In the genomic region with DNA sequence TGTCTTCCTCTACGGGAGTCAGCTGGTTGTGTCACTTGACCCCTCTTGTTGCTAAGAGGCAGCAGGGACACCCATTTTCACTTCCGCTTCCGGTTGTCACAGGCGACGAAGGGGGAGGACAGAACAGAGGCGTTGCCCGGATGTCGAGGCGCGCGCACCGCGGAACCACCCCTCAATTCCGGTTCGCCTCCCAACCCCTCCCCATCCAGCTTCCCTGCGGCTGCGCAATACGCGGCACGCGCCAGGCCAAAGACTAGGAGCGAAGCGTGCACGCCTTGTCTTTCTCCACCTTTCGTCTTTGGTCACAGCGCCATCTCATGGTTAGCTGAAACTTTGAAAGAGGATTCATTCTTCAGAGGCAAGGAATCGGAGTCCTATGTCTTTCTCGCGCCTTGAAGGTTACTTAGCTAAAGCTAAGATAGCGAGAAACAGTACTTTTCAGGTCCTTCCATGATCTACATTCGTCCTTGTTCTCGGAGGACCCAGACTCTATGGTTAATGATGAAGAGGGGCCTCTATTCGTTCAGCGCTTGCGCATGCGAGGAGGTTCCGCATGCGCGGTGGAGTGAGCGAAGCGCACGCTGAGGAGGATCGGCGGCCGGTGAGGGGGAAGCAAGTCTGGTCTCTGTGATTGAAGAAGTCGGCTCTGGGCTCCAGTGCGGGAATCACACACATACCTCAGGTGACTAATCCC, we compare ENCODE assay signal across 8 cellular contexts. TPM values are rescaled to one million over a fixed set of nuclear protein-coding genes. Genes with fewer than 3 reads are reported as not detected.
DNase-seq lines count a peak whose midpoint lies in the region; ATAC-seq, FAIRE-seq and TF ChIP-seq lines count a peak whose summit lies in the region.

ATP6V1D (minus strand) TSS at position 30 of the 694 bp plus-strand sequence. CDS start 106 bp downstream, outside the sequence.
EIF2S1 (plus strand) TSS at position 554 of the 694 bp plus-strand sequence. CDS start 4,440 bp downstream, outside the sequence.

- peak; percentile 93 for ATAC-seq in GM21447 (IDR thresholded peaks at IDR 0.05; ENCODE audit: unreplicated experiment)

- peak; percentile 93 for FAIRE-seq in endothelial cell of umbilical vein (lab: Jason Lieb, UNC)

- H3K9me1 ChIP-seq in endothelial cell of umbilical vein (replicated peaks; ENCODE audit: control insufficient read depth, extremely low read depth, insufficient read depth, low read length), result no peaks in the 10 kb centered on the region

- H3K9ac ChIP-seq in OCI-LY3 (ENCODE audit: low read length) (peak within 1 kb of the TSS; percentile 84), endothelial cell of umbilical vein (replicated peaks; ENCODE audit: extremely low read depth, insufficient read depth, low read length) (peak within 1 kb of the TSS; percentile 99)

- H3K36me3 ChIP-seq in OCI-LY3 (replicated peaks; ENCODE audit: low read depth, low read length), result peaks cover 4% of the 10 kb centered on the region
- H3K36me3 ChIP-seq in endothelial cell of umbilical vein (ENCODE audit: control insufficient read depth in 2 of 2, extremely low read depth in 1 of 2, insufficient read depth in 2 of 2, low read length in 2 of 2), result no peaks in the 10 kb centered on the region

- H3K4me3 ChIP-seq in OCI-LY3 (ENCODE audit: low read length) (peak within 1 kb of the TSS; percentile 94), endothelial cell of umbilical vein (replicated peaks in 1 of 3; ENCODE audit: insufficient read depth in 1 of 3, low read depth in 1 of 3, low read length in 3 of 3) (peak within 1 kb of the TSS; percentile 75 to 83 (median 83))

- no TSS peak for BruUV-seq in endothelial cell of umbilical vein (replicated peaks; lab: Mats Ljungman, UMichigan)

- POLR2A ChIA-PET in endothelial cell of umbilical vein (lab: Charles Lee), result interaction anchor here (0.9 kb wide), 1 partner anchor 335 kb away, joined by 4 read pairs; the partner anchor contains the start of gene RDH11

- no peaks in the 10 kb centered on the region for H3K9me3 ChIP-seq in OCI-LY3 (ENCODE audit: insufficient read depth, low read length)
- H3K9me3 ChIP-seq in endothelial cell of umbilical vein (replicated peaks; ENCODE audit: control insufficient read depth, insufficient read depth, low read length), result no peaks in the 10 kb centered on the region

- dilution Hi-C loops in endothelial cell of umbilical vein (cut with MboI; ENCODE audit: extremely low pct_ligation_motif_present, low sequenced_read_pairs), result no loop called here

- H3K79me2 ChIP-seq in OCI-LY3 (ENCODE audit: low read length) (peaks cover 65% of the 10 kb centered on the region), endothelial cell of umbilical vein (ENCODE audit: control insufficient read depth, insufficient read depth, low read length) (peaks cover 92% of the 10 kb centered on the region)

- DNase-seq in DMS 273 (lab: John Stamatoyannopoulos, UW; ENCODE audit: unreplicated experiment) (peak; percentile 99), HuH-7 (ENCODE audit: low spot score) (peak; percentile 93), activated T-cell treated with anti-CD3 and anti-CD28 coated beads for 1 hour (ENCODE audit: low read depth) (peak; percentile 99), endothelial cell of umbilical vein (ENCODE audit: low read depth, low spot score) (peak; percentile 99), middle frontal gyrus (ENCODE audit: extremely low spot score, low spot score) (peak; percentile 98)
- DNase-seq in stimulated activated CD8-positive, alpha-beta memory T cell treated with anti-CD3 and anti-CD28 coated beads, Interleukin-4, amount 100 ng/mL, for 1 hour (ENCODE audit: low read depth in 2 of 2, low spot score in 1 of 2), result peak; percentile 99

- H3K27me3 ChIP-seq in OCI-LY3 (ENCODE audit: low read depth, low read length) (no peaks in the 10 kb centered on the region), endothelial cell of umbilical vein (ENCODE audit: control insufficient read depth in 2 of 2, insufficient read depth in 2 of 2, low read length in 2 of 2) (no peaks in the 10 kb centered on the region)

- peaks cover 28% of the 10 kb centered on the region for H3K4me1 ChIP-seq in OCI-LY3 (ENCODE audit: low read length)
- H3K4me1 ChIP-seq in endothelial cell of umbilical vein (ENCODE audit: control insufficient read depth, extremely low read depth, insufficient read depth, low read length), result peaks cover 35% of the 10 kb centered on the region

- intact Hi-C loops in endothelial cell of umbilical vein (cut with micrococcal nuclease), result loop anchor here (1.0 to 10.0 kb wide), 7 partner anchors 54 to 853 kb away; partner anchors contain the start of genes GPHN, PALS1 and RDH11

- peak; percentile 75 for TF ChIP-seq POLR2A in endothelial cell of umbilical vein (IDR thresholded peaks at IDR 0.05; ENCODE audit: low read depth, low read length)

- H2AFZ ChIP-seq in OCI-LY3 (ENCODE audit: low read depth, low read length) (peak within 1 kb of the TSS; percentile 95), endothelial cell of umbilical vein (ENCODE audit: low read depth, low read length) (peak within 1 kb of the TSS; percentile 86)

- H3K4me2 ChIP-seq in OCI-LY3 (ENCODE audit: low read length), result peak within 1 kb of the TSS; percentile 94
- peak within 1 kb of the TSS; percentile 88 for H3K4me2 ChIP-seq in endothelial cell of umbilical vein (ENCODE audit: insufficient read depth, low read length)

- H4K20me1 ChIP-seq in OCI-LY3 (ENCODE audit: insufficient read depth, low read length) (peaks cover 11% of the 10 kb centered on the region), endothelial cell of umbilical vein (replicated peaks; ENCODE audit: control insufficient read depth, extremely low read depth, insufficient read depth, low read length) (no peaks in the 10 kb centered on the region)

- peak; percentile 100 for TF ChIP-seq CTCF in OCI-LY3 (IDR thresholded peaks at IDR 0.05; ENCODE audit: low read depth, low read length)
- TF ChIP-seq CTCF in endothelial cell of umbilical vein (IDR thresholded peaks at IDR 0.05; ENCODE audit: extremely low read depth in 1 of 2, insufficient read depth in 1 of 2, low read depth in 1 of 2, low read length in 2 of 2), result peak; percentile 81 to 98

- H3K27ac ChIP-seq in OCI-LY3 (ENCODE audit: low read length) (peak within 1 kb of the TSS; percentile 77), endothelial cell of umbilical vein (ENCODE audit: insufficient read depth, low read depth, low read length) (peak within 1 kb of the TSS; percentile 96)

- CTCF ChIA-PET in endothelial cell of umbilical vein (lab: Charles Lee), result interaction anchor here (0.7 to 2.1 kb wide), 34 partner anchors 9 to 852 kb away, joined by 3 to 19 read pairs (median 4); partner anchors contain the start of genes GPHN, RDH11 and ZFYVE26

TF ChIP-seq in endothelial cell of umbilical vein, 7 proteins besides CTCF, POLR2A, EP300 and RAD21:
- TF ChIP-seq POLR2AphosphoS5 (IDR thresholded peaks at IDR 0.05; ENCODE audit: insufficient read depth, low read depth, low read length) (peak; percentile 77), MAX (IDR thresholded peaks at IDR 0.05; ENCODE audit: insufficient read depth, insufficient read length) (peak; percentile 89), JUN (IDR thresholded peaks at IDR 0.05; ENCODE audit: borderline replicate concordance, insufficient read depth, insufficient read length, low read depth) (no peak), GATA2 (IDR thresholded peaks at IDR 0.05; ENCODE audit: insufficient read depth, insufficient read length, low read depth, low read length) (no peak), EZH2 (IDR thresholded peaks at IDR 0.05; ENCODE audit: borderline replicate concordance, low read depth, low read length, severe bottlenecking) (no peak), FOS (IDR thresholded peaks at IDR 0.05; ENCODE audit: borderline replicate concordance, insufficient read depth, low read length) (no peak), MYC (IDR thresholded peaks at IDR 0.05; ENCODE audit: low read depth, low read length) (peak; percentile 73)

RNA-seq across cellular contexts. Expression of gene ATP6V1D, which starts in this region (rescaled TPM):
- total RNA-seq in endothelial cell of umbilical vein, result 60.7 and 63.1 TPM in 2 replicates
- polyA plus RNA-seq in endothelial cell of umbilical vein, result 27.8 and 28.6 TPM in 2 replicates
- 33.2 and 33.3 TPM in 2 replicates for polyA plus RNA-seq in endothelial cell of umbilical vein (2011; cell fraction: cytosol; rRNA removed)
- polyA plus RNA-seq in endothelial cell of umbilical vein (2011; cell fraction: nucleus; rRNA removed), result 21.0 and 26.0 TPM in 2 replicates
- 60.6 and 80.7 TPM in 2 replicates for polyA plus RNA-seq in endothelial cell of umbilical vein (2012)
- polyA minus RNA-seq in endothelial cell of umbilical vein, result 37.5 and 41.0 TPM in 2 replicates
- polyA minus RNA-seq in endothelial cell of umbilical vein (2011; cell fraction: cytosol; rRNA and poly(A)+ RNA removed), result 39.0 TPM
- polyA minus RNA-seq in endothelial cell of umbilical vein (2011; cell fraction: nucleus; rRNA and poly(A)+ RNA removed), result 61.0 and 63.1 TPM in 2 replicates

RNA-seq across cellular contexts. Expression of gene EIF2S1, which starts in this region (rescaled TPM):
- total RNA-seq in endothelial cell of umbilical vein, result 130 and 135 TPM in 2 replicates
- polyA plus RNA-seq in endothelial cell of umbilical vein, result 20.2 and 36.8 TPM in 2 replicates
- 64.9 and 85.2 TPM in 2 replicates for polyA plus RNA-seq in endothelial cell of umbilical vein (2011; cell fraction: cytosol; rRNA removed)
- polyA plus RNA-seq in endothelial cell of umbilical vein (2011; cell fraction: nucleus; rRNA removed), result 31.1 and 55.5 TPM in 2 replicates
- 161 and 284 TPM in 2 replicates for polyA plus RNA-seq in endothelial cell of umbilical vein (2012)
- polyA minus RNA-seq in endothelial cell of umbilical vein, result 86.2 and 99.6 TPM in 2 replicates
- 125 TPM for polyA minus RNA-seq in endothelial cell of umbilical vein (2011; cell fraction: cytosol; rRNA and poly(A)+ RNA removed)
- polyA minus RNA-seq in endothelial cell of umbilical vein (2011; cell fraction: nucleus; rRNA and poly(A)+ RNA removed), result 12.5 and 21.0 TPM in 2 replicates

Comparison
In these comparisons a context has a peak if more than half of its experiments do, and no peak if none do; other contexts are left out.
1. Peak in every context shown above with its lines: DNase-seq, ATAC-seq, H3K4me3 ChIP-seq and H3K27ac ChIP-seq.